7 cellular contexts compared by ENCODE assay signal in genomic region chr2:225497175-225497574, GRCh38.
"Had no signal": no experiment of that assay in that cellular context is flagged by ENCODE, and none has a peak within 500 bp of the region (broad histone marks: within the 10 kb centered on the region; RNA-seq: fewer than 3 reads in every experiment).

No MANE protein-coding gene starts in this region.

- H3K4me2 ChIP-seq: KMS-11 had no signal

- ATAC-seq: HepG2 had no signal

- H3K27ac ChIP-seq: HL-60, KMS-11 had no signal

- DNase-seq: GOT3, H9, HCEC 1CT, KBM-7 had no signal

- H3K9ac ChIP-seq: KMS-11 had no signal
